25 cellular contexts compared by ENCODE assay signal in genomic region chr12:69120331-69120730, GRCh38.
"Had no signal": no experiment of that assay in that cellular context is flagged by ENCODE, and none has a peak within 500 bp of the region (broad histone marks: within the 10 kb centered on the region; RNA-seq: fewer than 3 reads in every experiment).

No MANE protein-coding gene starts in this region.

- ATAC-seq: left lobe of liver; natural killer cell; stimulated activated effector memory CD8-positive, alpha-beta T cell treated with anti-CD3 and anti-CD28 coated beads, Interleukin-12 subunit alpha, Interleukin-12 subunit beta, amount 100 ng/mL, for 72 hours; upper lobe of right lung had no signal

- H3K9me3 ChIP-seq: ovary, right atrium auricular region, right lobe of liver, spleen, suprapubic skin, thoracic aorta, tibial artery, upper lobe of right lung had no signal

- H3K4me2 ChIP-seq: hepatocyte had no signal

- H3K36me3 ChIP-seq: ovary, right atrium auricular region, right lobe of liver, spleen, suprapubic skin, thoracic aorta, tibial artery, upper lobe of right lung had no signal

- H3K27me3 ChIP-seq: hepatocyte, ovary, right atrium auricular region, right lobe of liver, spleen, suprapubic skin, tibial artery, upper lobe of right lung had no signal

- H2AFZ ChIP-seq: hepatocyte had no signal

- H3K27ac Mint-ChIP-seq: mesothelial cell of epicardium; naive B cell; natural killer cell; nephron progenitor cell; progenitor cell of endocrine pancreas; stimulated activated effector memory CD8-positive, alpha-beta T cell treated with anti-CD3 and anti-CD28 coated beads, Interleukin-12 subunit alpha, Interleukin-12 subunit beta, amount 100 ng/mL, for 72 hours; stimulated activated naive CD8-positive, alpha-beta T cell treated with anti-CD3 and anti-CD28 coated beads, Interleukin-15, Interleukin-2, amounts not matched to agents 100 ng/mL and 50 ng/mL, for 24 hours had no signal

- H3K4me1 ChIP-seq: right atrium auricular region, suprapubic skin, tibial artery had no signal

- H3K27ac ChIP-seq: hepatocyte, ovary, right atrium auricular region, right lobe of liver, spleen, suprapubic skin, thoracic aorta, tibial artery, upper lobe of right lung had no signal

- H3K4me3 ChIP-seq: hepatocyte, lung, ovary, right atrium auricular region, right lobe of liver, spleen, suprapubic skin, thoracic aorta, tibial artery, upper lobe of right lung had no signal

- H3K4me1 Mint-ChIP-seq: mesothelial cell of epicardium; naive B cell; natural killer cell; stimulated activated effector memory CD8-positive, alpha-beta T cell treated with anti-CD3 and anti-CD28 coated beads, Interleukin-12 subunit alpha, Interleukin-12 subunit beta, amount 100 ng/mL, for 72 hours had no signal

- H3K9me3 Mint-ChIP-seq: mesothelial cell of epicardium; naive B cell; natural killer cell; nephron progenitor cell; stimulated activated effector memory CD8-positive, alpha-beta T cell treated with anti-CD3 and anti-CD28 coated beads, Interleukin-12 subunit alpha, Interleukin-12 subunit beta, amount 100 ng/mL, for 72 hours; stimulated activated naive CD8-positive, alpha-beta T cell treated with anti-CD3 and anti-CD28 coated beads, Interleukin-15, Interleukin-2, amounts not matched to agents 100 ng/mL and 50 ng/mL, for 24 hours had no signal

- H3K36me3 Mint-ChIP-seq: mesothelial cell of epicardium; naive B cell; natural killer cell; stimulated activated effector memory CD8-positive, alpha-beta T cell treated with anti-CD3 and anti-CD28 coated beads, Interleukin-12 subunit alpha, Interleukin-12 subunit beta, amount 100 ng/mL, for 72 hours had no signal

- H3K79me2 ChIP-seq: hepatocyte had no signal

- H3K4me3 Mint-ChIP-seq: mesothelial cell of epicardium; naive B cell; natural killer cell; nephron progenitor cell; stimulated activated effector memory CD8-positive, alpha-beta T cell treated with anti-CD3 and anti-CD28 coated beads, Interleukin-12 subunit alpha, Interleukin-12 subunit beta, amount 100 ng/mL, for 72 hours; stimulated activated naive CD8-positive, alpha-beta T cell treated with anti-CD3 and anti-CD28 coated beads, Interleukin-15, Interleukin-2, amounts not matched to agents 100 ng/mL and 50 ng/mL, for 24 hours had no signal

- DNase-seq: islet precursor cell; left cardiac atrium; mesendoderm; naive B cell; natural killer cell; nephron progenitor cell; ovary; right lobe of liver; small intestine; spleen; stimulated activated CD4-positive, alpha-beta T cell treated with anti-CD3 and anti-CD28 coated beads, Interleukin-4, amount 100 ng/mL, for 24 hours; stimulated activated naive CD4-positive, alpha-beta T cell; trophoblast cell; upper lobe of right lung had no signal
